In the genomic region with DNA sequence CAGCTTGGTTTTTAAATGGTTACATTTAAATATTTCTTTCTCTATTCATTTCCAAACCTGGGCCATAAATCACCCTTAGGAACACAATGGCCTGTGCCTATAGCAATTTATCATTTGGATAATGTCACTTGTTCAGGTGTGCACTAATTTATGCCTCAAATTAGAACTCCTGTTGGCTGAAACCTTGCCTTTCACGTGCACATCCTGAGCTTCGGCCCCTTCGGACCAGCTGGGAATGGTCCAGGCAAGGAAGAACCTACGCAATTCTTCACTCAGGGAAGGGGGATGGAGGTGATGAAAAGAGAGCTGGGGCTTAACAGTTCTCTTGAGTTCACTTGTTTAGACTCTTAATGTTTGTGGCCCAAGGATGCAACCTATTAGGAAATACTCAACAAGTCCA, we compare ENCODE assay signal across 32 cellular contexts.
"Had no signal": no experiment of that assay in that cellular context is flagged by ENCODE, and none has a peak within 500 bp of the region (broad histone marks: within the 10 kb centered on the region; RNA-seq: fewer than 3 reads in every experiment).

No MANE protein-coding gene starts in this region.

- DNase-seq: activated CD4-positive, alpha-beta memory T cell treated with anti-CD3 and anti-CD28 coated beads, Interleukin-2, amount 10 ng/mL, durations not matched to agents 7 days and 5 days; activated CD4-positive, alpha-beta T cell treated with anti-CD3 and anti-CD28 coated beads for 1 hour; activated CD4-positive, alpha-beta T cell treated with anti-CD3 and anti-CD28 coated beads for 48 hours; activated CD4-positive, CD25-positive, alpha-beta regulatory T cell; activated CD8-positive, alpha-beta memory T cell treated with anti-CD3 and anti-CD28 coated beads for 24 hours; activated CD8-positive, alpha-beta memory T cell treated with anti-CD3 and anti-CD28 coated beads, Interleukin-2, amount 10 ng/mL, durations not matched to agents 7 days and 5 days; activated CD8-positive, alpha-beta memory T cell treated with anti-CD3 and anti-CD28 coated beads, Interleukin-2, amount 50 U/mL, for 48 hours; activated effector memory CD4-positive, alpha-beta T cell treated with Interleukin-2 at 50 U/mL for 16 hours; activated naive CD4-positive, alpha-beta T cell treated with anti-CD3 and anti-CD28 coated beads, Interleukin-2, amount 10 ng/mL, durations not matched to agents 7 days and 5 days; activated naive CD8-positive, alpha-beta T cell treated with anti-CD3 and anti-CD28 coated beads, Interleukin-2, amount 50 U/mL, for 24 hours; activated T-cell treated with anti-CD3 and anti-CD28 coated beads, Interleukin-2, amount 50 U/mL, for 48 hours; anterior cingulate cortex; brain microvascular endothelial cell; central memory CD4-positive, alpha-beta T cell; Kasumi-1; KBM-7; MG63; NCI-H1048; NCI-H1105 treated with DMSO at 0.1 percent for 48 hours; NCI-H1694; NCI-H1930; NCI-H2081 treated with DMSO at 0.1 percent for 48 hours; NCI-H345; NCI-H524 treated with DMSO at 0.1 percent for 48 hours; SHP77 treated with DMSO at 0.1 percent for 48 hours; SK-N-SH; T-helper 2 cell; T-helper 9 cell had no signal

- H3K4me1 ChIP-seq: SJSA1 had no signal

- H3K27ac Mint-ChIP-seq: activated CD4-positive, alpha-beta memory T cell treated with anti-CD3 and anti-CD28 coated beads, Interleukin-2, amount 10 ng/mL, durations not matched to agents 7 days and 5 days; activated CD8-positive, alpha-beta memory T cell treated with anti-CD3 and anti-CD28 coated beads, Interleukin-2, amount 10 ng/mL, durations not matched to agents 7 days and 5 days; activated naive CD4-positive, alpha-beta T cell treated with anti-CD3 and anti-CD28 coated beads, Interleukin-2, amount 10 ng/mL, durations not matched to agents 7 days and 5 days; activated naive CD8-positive, alpha-beta T cell; activated naive CD8-positive, alpha-beta T cell treated with anti-CD3 and anti-CD28 coated beads, Interleukin-2, amount 50 U/mL, for 24 hours had no signal

- H3K9me3 ChIP-seq: MG63, SJSA1, SK-N-SH had no signal

- H3K27ac ChIP-seq: brain microvascular endothelial cell, SJSA1, VCaP had no signal

- H3K27me3 Mint-ChIP-seq: activated naive CD4-positive, alpha-beta T cell treated with anti-CD3 and anti-CD28 coated beads, Interleukin-2, amount 10 ng/mL, durations not matched to agents 7 days and 5 days; activated naive CD8-positive, alpha-beta T cell; activated naive CD8-positive, alpha-beta T cell treated with anti-CD3 and anti-CD28 coated beads, Interleukin-2, amount 50 U/mL, for 24 hours had no signal

- H3K4me3 ChIP-seq: MG63, SJSA1 had no signal

- H3K4me3 Mint-ChIP-seq: activated CD4-positive, alpha-beta memory T cell treated with anti-CD3 and anti-CD28 coated beads, Interleukin-2, amount 10 ng/mL, durations not matched to agents 7 days and 5 days; activated CD8-positive, alpha-beta memory T cell treated with anti-CD3 and anti-CD28 coated beads, Interleukin-2, amount 10 ng/mL, durations not matched to agents 7 days and 5 days; activated naive CD4-positive, alpha-beta T cell treated with anti-CD3 and anti-CD28 coated beads, Interleukin-2, amount 10 ng/mL, durations not matched to agents 7 days and 5 days; activated naive CD8-positive, alpha-beta T cell; activated naive CD8-positive, alpha-beta T cell treated with anti-CD3 and anti-CD28 coated beads, Interleukin-2, amount 50 U/mL, for 24 hours had no signal

- H3K9ac ChIP-seq: SK-N-SH had no signal

- H3K36me3 ChIP-seq: brain microvascular endothelial cell, MG63, SJSA1 had no signal

- H3K27me3 ChIP-seq: brain microvascular endothelial cell, MG63, SJSA1 had no signal

- H3K9me3 Mint-ChIP-seq: activated CD4-positive, alpha-beta memory T cell treated with anti-CD3 and anti-CD28 coated beads, Interleukin-2, amount 10 ng/mL, durations not matched to agents 7 days and 5 days; activated naive CD4-positive, alpha-beta T cell treated with anti-CD3 and anti-CD28 coated beads, Interleukin-2, amount 10 ng/mL, durations not matched to agents 7 days and 5 days; activated naive CD8-positive, alpha-beta T cell treated with anti-CD3 and anti-CD28 coated beads, Interleukin-2, amount 50 U/mL, for 24 hours had no signal

- ATAC-seq: activated CD8-positive, alpha-beta memory T cell treated with anti-CD3 and anti-CD28 coated beads, Interleukin-2, amount 10 ng/mL, durations not matched to agents 7 days and 5 days; activated naive CD8-positive, alpha-beta T cell treated with anti-CD3 and anti-CD28 coated beads, Interleukin-2, amount 50 U/mL, for 24 hours; Panc1 had no signal

- H3K4me2 ChIP-seq: SK-N-SH had no signal
